In genomic region chr6:154512214-154512613, GRCh38 we compare ENCODE assay signal across 19 cellular contexts. TPM values are rescaled to one million over a fixed set of nuclear protein-coding genes. Genes with fewer than 3 reads are reported as not detected.
DNase-seq lines count a peak whose midpoint lies in the region; ATAC-seq, FAIRE-seq and TF ChIP-seq lines count a peak whose summit lies in the region.
"Had no signal": no experiment of that assay in that cellular context is flagged by ENCODE, and none has a peak within 500 bp of the region (broad histone marks: within the 10 kb centered on the region; RNA-seq: fewer than 3 reads in every experiment).

No MANE protein-coding gene starts in this region.

- no peak for FAIRE-seq in kidney (lab: Jason Lieb, UNC)
- FAIRE-seq: GM12878 had no signal

- H3K27me3 ChIP-seq in A673 (replicated peaks; ENCODE audit: insufficient read depth, low read depth, low read length, poor library complexity) (no peaks in the 10 kb centered on the region), Peyer's patch (no peaks in the 10 kb centered on the region), sigmoid colon (no peaks in the 10 kb centered on the region)
- H3K27me3 ChIP-seq: dorsolateral prefrontal cortex had no signal

- H3K9me3 ChIP-seq in A673 (ENCODE audit: low read depth, low read length, poor library complexity, severe bottlenecking) (no peaks in the 10 kb centered on the region), Peyer's patch (no peaks in the 10 kb centered on the region), kidney (ENCODE audit: control insufficient read depth in 1 of 2, low read length in 2 of 2) (no peaks in the 10 kb centered on the region), sigmoid colon (no peaks in the 10 kb centered on the region)

- POLR2A ChIA-PET in A673 (lab: Charles Lee; ENCODE audit: low non-redundant PET), result no interaction called here

- TF ChIP-seq CTCF in A673 (conservative IDR thresholded peaks at IDR 0.05; ENCODE audit: low read depth, low read length), result no peak
- TF ChIP-seq CTCF in Peyer's patch (IDR thresholded peaks at IDR 0.05), result no peak
- TF ChIP-seq CTCF in kidney (IDR thresholded peaks at IDR 0.05; ENCODE audit: borderline replicate concordance, extremely low read depth, insufficient read depth), result no peak
- no peak for TF ChIP-seq CTCF in sigmoid colon (IDR thresholded peaks at IDR 0.05)

- TF ChIP-seq POLR2A in Peyer's patch (IDR thresholded peaks at IDR 0.05), result no peak
- no peak for TF ChIP-seq POLR2A in sigmoid colon (IDR thresholded peaks at IDR 0.05)

- H3K36me3 ChIP-seq in A673 (ENCODE audit: insufficient read depth, low read length, poor library complexity, severe bottlenecking) (no peaks in the 10 kb centered on the region), Peyer's patch (no peaks in the 10 kb centered on the region), kidney (ENCODE audit: control insufficient read depth in 1 of 2, insufficient read depth in 2 of 2, low read length in 2 of 2) (no peaks in the 10 kb centered on the region), sigmoid colon (no peaks in the 10 kb centered on the region)

- BruUV-seq in A673 (replicated peaks; lab: Mats Ljungman, UMichigan), result TSS peak; percentile 35

- no peak for TF ChIP-seq EP300 in sigmoid colon (IDR thresholded peaks at IDR 0.05)

- no peak for DNase-seq in A673 (ENCODE audit: low spot score)
- DNase-seq in Peyer's patch, result no peak
- no peak for DNase-seq in kidney
- DNase-seq in sigmoid colon, result no peak
- no peak for DNase-seq in cerebellum (ENCODE audit: low spot score)
- DNase-seq: activated CD4-positive, alpha-beta T cell treated with anti-CD3 and anti-CD28 coated beads for 1 hour; activated CD8-positive, alpha-beta memory T cell treated with anti-CD3 and anti-CD28 coated beads, Interleukin-2, amount 10 ng/mL, durations not matched to agents 7 days and 5 days; activated gamma-delta T cell treated with Interleukin-2 at 50 U/mL for 16 hours; dorsolateral prefrontal cortex; islet precursor cell; NCI-H1092 treated with DMSO at 0.1 percent for 48 hours; NCI-H2171; nucleus accumbens; stimulated activated naive B cell treated with anti-CD40 and anti-IgM and Interleukin-4, amounts not matched to agents 10 μg/mL and 1 μg/mL and 100 μg/mL, for 72 hours; T-helper 17 cell had no signal

- H3K27ac ChIP-seq in A673 (ENCODE audit: low read depth, low read length, poor library complexity, severe bottlenecking), result no peak overlapping the region
- peak overlapping the region in 3 of 4 donors; percentile 81 to 93 (median 89) for H3K27ac ChIP-seq in Peyer's patch
- peak overlapping the region; percentile 72 to 90 for H3K27ac ChIP-seq in kidney (ENCODE audit: low read depth in 2 of 2, low read length in 2 of 2)
- peak overlapping the region; percentile 93 to 98 (median 95) for H3K27ac ChIP-seq in sigmoid colon
- H3K27ac ChIP-seq: dorsolateral prefrontal cortex had no signal

- ATAC-seq in GM18519 (IDR thresholded peaks at IDR 0.05; ENCODE audit: low FRiP score, unreplicated experiment), result no peak
- no peak for ATAC-seq in GM19023 (IDR thresholded peaks at IDR 0.05; ENCODE audit: unreplicated experiment)
- ATAC-seq in GM21381 (IDR thresholded peaks at IDR 0.05; ENCODE audit: unreplicated experiment), result no peak
- ATAC-seq: activated CD8-positive, alpha-beta memory T cell treated with anti-CD3 and anti-CD28 coated beads, Interleukin-2, amount 10 ng/mL, durations not matched to agents 7 days and 5 days; GM12878; stimulated activated naive B cell treated with anti-CD40 and anti-IgM and Interleukin-4, amounts not matched to agents 10 μg/mL and 1 μg/mL and 100 μg/mL, for 72 hours; T-helper 17 cell had no signal

- H3K4me1 ChIP-seq in A673 (ENCODE audit: insufficient read depth, low read length, poor library complexity, severe bottlenecking) (peaks cover 44% of the 10 kb centered on the region), Peyer's patch (peaks cover 0 to 20% (median 6%) of the 10 kb centered on the region in 4 donors), kidney (ENCODE audit: control insufficient read depth in 1 of 2, insufficient read depth in 1 of 2, low read depth in 1 of 2, low read length in 2 of 2) (peaks cover 0 to 2% of the 10 kb centered on the region in 2 donors), sigmoid colon (peaks cover 0 to 26% (median 22%) of the 10 kb centered on the region in 4 donors)

- WGBS in sigmoid colon, 2 donors, result 36 to 77% methylated on average over 1 of the region's 1 CpG

- CTCF ChIA-PET in A673 (lab: Charles Lee), result no interaction called here

- no peak overlapping the region for H3K4me3 ChIP-seq in A673 (ENCODE audit: low read depth, low read length, poor library complexity, severe bottlenecking)
- H3K4me3 ChIP-seq in Peyer's patch, result peak overlapping the region in 2 of 4 donors; percentile 77 to 86
- peak overlapping the region; percentile 5 to 42 for H3K4me3 ChIP-seq in kidney (ENCODE audit: low read length in 2 of 2)
- H3K4me3 ChIP-seq in sigmoid colon, result peak overlapping the region in 1 of 4 donors; percentile 73
- H3K4me3 ChIP-seq: dorsolateral prefrontal cortex, GM12878 had no signal

- H3K9ac ChIP-seq in kidney (ENCODE audit: low read length in 2 of 2), result no peak overlapping the region

- intact Hi-C loops in A673 (cut with micrococcal nuclease; ENCODE audit: unreplicated experiment) (loop anchor here (5.0 to 10.0 kb wide), 3 partner anchors 133 to 357 kb away; partner anchors contain the start of gene SCAF8), kidney (cut with DNase I) (no loop called here), sigmoid colon (cut with DNase I) (loop anchor here (10.0 kb wide), 1 partner anchor 223 kb away; the partner anchor contains the start of gene SCAF8)

RNA-seq across cellular contexts. Expression of gene CNKSR3, which starts 1.7 kb away (rescaled TPM):
- total RNA-seq in A673 (2021), result 10.3 and 10.5 TPM in 2 replicates
- 10 to 100 TPM; 29.6 to 34.5 (median 30.1) TPM for total RNA-seq in Peyer's patch
- 63.1 TPM for total RNA-seq in kidney
- 13.8 TPM for polyA plus RNA-seq in kidney (ENCODE audit: insufficient read depth, low read depth, low replicate concordance)
- 10 to 100 TPM; 12.8 to 16.8 (median 14.4) TPM for total RNA-seq in sigmoid colon
- polyA plus RNA-seq in sigmoid colon, result 10 to 100 TPM in 2 of 3 donors, 1 to 10 TPM in 1; 6.0 to 17.4 (median 15.3) TPM
- total RNA-seq in cerebellum, result 1.7 TPM
- total RNA-seq: activated CD8-positive, alpha-beta memory T cell treated with anti-CD3 and anti-CD28 coated beads, Interleukin-2, amount 10 ng/mL, durations not matched to agents 7 days and 5 days; T-helper 17 cell had no signal
